In genomic region chr3:48897401-48898376, GRCh38 we compare ENCODE assay signal across 1 cellular context.
A peak's percentile ranks its signal among the peaks of the same experiment; 100 is the strongest.
TF ChIP-seq lines count a peak whose summit lies in the region.

No MANE protein-coding gene starts in this region.

TF ChIP-seq in HepG2, 621 proteins besides CTCF, POLR2A, EP300 and RAD21 (continued from another document and continues in another):
- TF ChIP-seq PRDM15 (CRISPR knock-in tag; IDR thresholded peaks at IDR 0.05), result no peak
- no peak for TF ChIP-seq ZNF318 (CRISPR knock-in tag; IDR thresholded peaks at IDR 0.05)
- no peak for TF ChIP-seq CBX2 (IDR thresholded peaks at IDR 0.05; ENCODE audit: low read depth, low read length)
- no peak for TF ChIP-seq CBX2 (CRISPR knock-in tag; IDR thresholded peaks at IDR 0.05; ENCODE audit: low read depth)
- TF ChIP-seq ZNF629 (CRISPR knock-in tag; conservative IDR thresholded peaks at IDR 0.05), result no peak
- TF ChIP-seq CREB1 (IDR thresholded peaks at IDR 0.05), result no peak
- no peak for TF ChIP-seq CREB1 (CRISPR knock-in tag; IDR thresholded peaks at IDR 0.05)
- peak; percentile 29; the same call in 1 of the 2 replicates for TF ChIP-seq MXD4 (CRISPR knock-in tag; IDR thresholded peaks at IDR 0.05)
- TF ChIP-seq FOXA1 (IDR thresholded peaks at IDR 0.05), result no peak
- TF ChIP-seq FOXA1 (CRISPR knock-in tag; IDR thresholded peaks at IDR 0.05), result peak; percentile 67; the same call in 1 of the 2 replicates
- no peak for TF ChIP-seq HOXA9 (CRISPR knock-in tag; IDR thresholded peaks at IDR 0.05; ENCODE audit: borderline replicate concordance)
- TF ChIP-seq ZBTB1 (CRISPR knock-in tag; IDR thresholded peaks at IDR 0.05; ENCODE audit: borderline replicate concordance), result no peak
- no peak for TF ChIP-seq BRF2 (CRISPR knock-in tag; IDR thresholded peaks at IDR 0.05)
- TF ChIP-seq MATR3 (CRISPR knock-in tag; IDR thresholded peaks at IDR 0.05), result no peak
- TF ChIP-seq ZNF460 (CRISPR knock-in tag; IDR thresholded peaks at IDR 0.05; ENCODE audit: borderline replicate concordance), result no peak
- no peak for TF ChIP-seq GRHL1 (CRISPR knock-in tag; conservative IDR thresholded peaks at IDR 0.05)
- TF ChIP-seq ZNF841 (CRISPR knock-in tag; IDR thresholded peaks at IDR 0.05; ENCODE audit: borderline replicate concordance), result no peak
- TF ChIP-seq TBP (CRISPR knock-in tag; IDR thresholded peaks at IDR 0.05), result 0 out of 2 replicates have a peak, but pooled peaks have one; percentile 35
- peak; percentile 8; the same call in 1 of the 2 replicates for TF ChIP-seq GZF1 (CRISPR knock-in tag; IDR thresholded peaks at IDR 0.05)
- no peak; the same call in 1 of the 2 replicates for TF ChIP-seq PHF8 (CRISPR knock-in tag; IDR thresholded peaks at IDR 0.05)
- no peak for TF ChIP-seq ARID2 (CRISPR knock-in tag; IDR thresholded peaks at IDR 0.05; ENCODE audit: borderline replicate concordance)
- TF ChIP-seq ZNF704 (CRISPR knock-in tag; IDR thresholded peaks at IDR 0.05; ENCODE audit: borderline replicate concordance), result no peak
- TF ChIP-seq ZNF564 (CRISPR knock-in tag; IDR thresholded peaks at IDR 0.05), result peak; percentile 44; the same call in 1 of the 2 replicates
- TF ChIP-seq THAP9 (CRISPR knock-in tag; IDR thresholded peaks at IDR 0.05; ENCODE audit: borderline replicate concordance), result no peak
- no peak; the same call in 1 of the 2 replicates for TF ChIP-seq ZBTB34 (CRISPR knock-in tag; IDR thresholded peaks at IDR 0.05)
- TF ChIP-seq ZNF281 (CRISPR knock-in tag; IDR thresholded peaks at IDR 0.05; ENCODE audit: borderline replicate concordance), result no peak
- no peak for TF ChIP-seq ZNF781 (CRISPR knock-in tag; IDR thresholded peaks at IDR 0.05; ENCODE audit: borderline replicate concordance, not compliant biosample characterization)
- no peak for TF ChIP-seq GFI1 (CRISPR knock-in tag; IDR thresholded peaks at IDR 0.05; ENCODE audit: borderline replicate concordance)
- TF ChIP-seq ZNF441 (CRISPR knock-in tag; IDR thresholded peaks at IDR 0.05; ENCODE audit: borderline replicate concordance), result no peak
- no peak for TF ChIP-seq KLF15 (CRISPR knock-in tag; IDR thresholded peaks at IDR 0.05; ENCODE audit: borderline replicate concordance)
- TF ChIP-seq REPIN1 (CRISPR knock-in tag; IDR thresholded peaks at IDR 0.05; ENCODE audit: borderline replicate concordance, low read depth), result no peak
